Comparison of ENCODE assay signal across 7 cellular contexts in genomic region chr22:20494978-20495860, GRCh38. TPM values are rescaled to one million over a fixed set of nuclear protein-coding genes. Genes with fewer than 3 reads are reported as not detected.
DNase-seq lines count a peak whose midpoint lies in the region; ATAC-seq, FAIRE-seq and TF ChIP-seq lines count a peak whose summit lies in the region.

A gene with protein sequence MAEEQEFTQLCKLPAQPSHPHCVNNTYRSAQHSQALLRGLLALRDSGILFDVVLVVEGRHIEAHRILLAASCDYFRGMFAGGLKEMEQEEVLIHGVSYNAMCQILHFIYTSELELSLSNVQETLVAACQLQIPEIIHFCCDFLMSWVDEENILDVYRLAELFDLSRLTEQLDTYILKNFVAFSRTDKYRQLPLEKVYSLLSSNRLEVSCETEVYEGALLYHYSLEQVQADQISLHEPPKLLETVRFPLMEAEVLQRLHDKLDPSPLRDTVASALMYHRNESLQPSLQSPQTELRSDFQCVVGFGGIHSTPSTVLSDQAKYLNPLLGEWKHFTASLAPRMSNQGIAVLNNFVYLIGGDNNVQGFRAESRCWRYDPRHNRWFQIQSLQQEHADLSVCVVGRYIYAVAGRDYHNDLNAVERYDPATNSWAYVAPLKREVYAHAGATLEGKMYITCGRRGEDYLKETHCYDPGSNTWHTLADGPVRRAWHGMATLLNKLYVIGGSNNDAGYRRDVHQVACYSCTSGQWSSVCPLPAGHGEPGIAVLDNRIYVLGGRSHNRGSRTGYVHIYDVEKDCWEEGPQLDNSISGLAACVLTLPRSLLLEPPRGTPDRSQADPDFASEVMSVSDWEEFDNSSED (minus strand): TSS chr22:20495795. CDS start chr22:20489211, 6,584 bp downstream.

- TF ChIP-seq POLR2A in GM10847 (IDR thresholded peaks at IDR 0.05; ENCODE audit: extremely low read depth, insufficient read length) (peak; percentile 47), endothelial cell of umbilical vein (IDR thresholded peaks at IDR 0.05; ENCODE audit: low read depth, low read length) (no peak), testis (IDR thresholded peaks at IDR 0.05) (no peak)

- peak within 1 kb of the TSS; percentile 86 for H3K4me3 Mint-ChIP-seq in mesothelial cell of epicardium

- POLR2A ChIA-PET in endothelial cell of umbilical vein (lab: Charles Lee) = no interaction called here

- CTCF ChIA-PET in endothelial cell of umbilical vein (lab: Charles Lee) = interaction anchor here (0.5 to 1.8 kb wide), 10 partner anchors 9 to 77 kb away, joined by 3 to 11 read pairs (median 3); no protein-coding TSS in a partner anchor

- DNase-seq in endothelial cell of umbilical vein (ENCODE audit: low read depth, low spot score) = peak; percentile 49
- DNase-seq in mesothelial cell of epicardium (ENCODE audit: low spot score in 2 of 2, unreplicated experiment in 2 of 2) = peak; percentile 31 to 55
- no peak for DNase-seq in testis

- ATAC-seq in GM21447 (IDR thresholded peaks at IDR 0.05; ENCODE audit: unreplicated experiment) = peak; percentile 29

- H3K4me1 Mint-ChIP-seq in mesothelial cell of epicardium = peaks cover 26% of the 10 kb centered on the region

- peak within 1 kb of the TSS; percentile 91 for H3K4me2 ChIP-seq in endothelial cell of umbilical vein (ENCODE audit: insufficient read depth, low read length)

- peak within 1 kb of the TSS; percentile 98 for H3K27ac Mint-ChIP-seq in mesothelial cell of epicardium

- no peak for TF ChIP-seq CTCF in WI38 (IDR thresholded peaks at IDR 0.05; ENCODE audit: low read depth, low read length)
- no peak for TF ChIP-seq CTCF in endothelial cell of umbilical vein (IDR thresholded peaks at IDR 0.05; ENCODE audit: extremely low read depth in 1 of 2, insufficient read depth in 1 of 2, low read depth in 1 of 2, low read length in 2 of 2)
- TF ChIP-seq CTCF in mesothelial cell of epicardium (IDR thresholded peaks at IDR 0.05; ENCODE audit: unreplicated experiment) = no peak
- TF ChIP-seq CTCF in testis (IDR thresholded peaks at IDR 0.05) = no peak

- peaks cover 15% of the 10 kb centered on the region for H3K27me3 ChIP-seq in HUES48 (ENCODE audit: control insufficient read depth, insufficient read depth, low read length)
- H3K27me3 ChIP-seq in endothelial cell of umbilical vein (ENCODE audit: control insufficient read depth in 2 of 2, insufficient read depth in 2 of 2, low read length in 2 of 2) = no peaks in the 10 kb centered on the region
- no peaks in the 10 kb centered on the region for H3K27me3 ChIP-seq in testis

- 0 to 5% methylated on average over 4 to 47 of the region's 108 CpGs for WGBS in testis, 2 donors

- intact Hi-C loops in endothelial cell of umbilical vein (cut with micrococcal nuclease) (loop anchor here (5.0 to 10.0 kb wide), 2 partner anchors 58 to 170 kb away; partner anchors contain the start of genes DGCR6L and SCARF2), testis (cut with DNase I; ENCODE audit: low total_unique reads) (loop anchor here (5.0 to 10.0 kb wide), 2 partner anchors 70 to 72 kb away; no protein-coding TSS in a partner anchor)

- H3K27ac ChIP-seq in HUES48 (ENCODE audit: low read depth, low read length) = peak within 1 kb of the TSS; percentile 87
- peak within 1 kb of the TSS; percentile 85 for H3K27ac ChIP-seq in endothelial cell of umbilical vein (ENCODE audit: insufficient read depth, low read depth, low read length)
- peak within 1 kb of the TSS; percentile 92 to 97 for H3K27ac ChIP-seq in testis

- peak; percentile 72 for FAIRE-seq in endothelial cell of umbilical vein (lab: Jason Lieb, UNC)

- no peaks in the 10 kb centered on the region for H4K20me1 ChIP-seq in endothelial cell of umbilical vein (replicated peaks; ENCODE audit: control insufficient read depth, extremely low read depth, insufficient read depth, low read length)

- H3K36me3 ChIP-seq in HUES48 (ENCODE audit: control insufficient read depth, insufficient read depth, low read length) (peaks cover 3% of the 10 kb centered on the region), endothelial cell of umbilical vein (ENCODE audit: control insufficient read depth in 2 of 2, extremely low read depth in 1 of 2, insufficient read depth in 2 of 2, low read length in 2 of 2) (no peaks in the 10 kb centered on the region), testis (ENCODE audit: low read depth, missing control alignments) (no peaks in the 10 kb centered on the region)

- no TSS peak for BruUV-seq in endothelial cell of umbilical vein (replicated peaks; lab: Mats Ljungman, UMichigan)

- H3K4me1 ChIP-seq in HUES48 (ENCODE audit: control insufficient read depth, insufficient read depth, low read length) = 0 out of 2 replicates have a peak, but pooled peaks cover 4% of the 10 kb centered on the region
- H3K4me1 ChIP-seq in endothelial cell of umbilical vein (ENCODE audit: control insufficient read depth, extremely low read depth, insufficient read depth, low read length) = peaks cover 12% of the 10 kb centered on the region
- H3K4me1 ChIP-seq in testis = peaks cover 4% of the 10 kb centered on the region

- H2AFZ ChIP-seq in endothelial cell of umbilical vein (ENCODE audit: low read depth, low read length) = peak within 1 kb of the TSS; percentile 95

- peaks cover 4% of the 10 kb centered on the region for H3K36me3 Mint-ChIP-seq in mesothelial cell of epicardium

- no peaks in the 10 kb centered on the region for H3K9me3 ChIP-seq in HUES48 (ENCODE audit: control insufficient read depth, insufficient read depth, low read length)
- H3K9me3 ChIP-seq in endothelial cell of umbilical vein (replicated peaks; ENCODE audit: control insufficient read depth, insufficient read depth, low read length) = no peaks in the 10 kb centered on the region
- no peaks in the 10 kb centered on the region for H3K9me3 ChIP-seq in testis

- dilution Hi-C loops in endothelial cell of umbilical vein (cut with MboI; ENCODE audit: extremely low pct_ligation_motif_present, low sequenced_read_pairs) = no loop called here

- H3K9ac ChIP-seq in HUES48 (ENCODE audit: low read depth, low read length) (peak within 1 kb of the TSS; percentile 15), endothelial cell of umbilical vein (replicated peaks; ENCODE audit: extremely low read depth, insufficient read depth, low read length) (peak within 1 kb of the TSS; percentile 77)

- peak within 1 kb of the TSS; percentile 70 for H3K4me3 ChIP-seq in HUES48 (ENCODE audit: low read depth, low read length)
- peak within 1 kb of the TSS; percentile 74 for H3K4me3 ChIP-seq in WI38 (ENCODE audit: low read depth, low read length)
- H3K4me3 ChIP-seq in endothelial cell of umbilical vein (replicated peaks in 1 of 3; ENCODE audit: insufficient read depth in 1 of 3, low read depth in 1 of 3, low read length in 3 of 3) = peak within 1 kb of the TSS; percentile 68 to 77 (median 74)
- H3K4me3 ChIP-seq in testis = peak within 1 kb of the TSS; percentile 74 to 82

- H3K9me3 Mint-ChIP-seq in mesothelial cell of epicardium = no peaks in the 10 kb centered on the region

- H3K9me1 ChIP-seq in endothelial cell of umbilical vein (replicated peaks; ENCODE audit: control insufficient read depth, extremely low read depth, insufficient read depth, low read length) = no peaks in the 10 kb centered on the region

- no peaks in the 10 kb centered on the region for H3K27me3 Mint-ChIP-seq in mesothelial cell of epicardium (ENCODE audit: low read depth)

- peaks cover 5% of the 10 kb centered on the region for H3K79me2 ChIP-seq in endothelial cell of umbilical vein (ENCODE audit: control insufficient read depth, insufficient read depth, low read length)

TF ChIP-seq in endothelial cell of umbilical vein, 7 proteins besides CTCF, POLR2A, EP300 and RAD21:
- TF ChIP-seq EZH2 (IDR thresholded peaks at IDR 0.05; ENCODE audit: borderline replicate concordance, low read depth, low read length, severe bottlenecking) = no peak
- no peak for TF ChIP-seq JUN (IDR thresholded peaks at IDR 0.05; ENCODE audit: borderline replicate concordance, insufficient read depth, insufficient read length, low read depth)
- TF ChIP-seq, protein P1, sequence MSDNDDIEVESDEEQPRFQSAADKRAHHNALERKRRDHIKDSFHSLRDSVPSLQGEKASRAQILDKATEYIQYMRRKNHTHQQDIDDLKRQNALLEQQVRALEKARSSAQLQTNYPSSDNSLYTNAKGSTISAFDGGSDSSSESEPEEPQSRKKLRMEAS (IDR thresholded peaks at IDR 0.05; ENCODE audit: insufficient read depth, insufficient read length) = no peak
- no peak for TF ChIP-seq GATA2 (IDR thresholded peaks at IDR 0.05; ENCODE audit: insufficient read depth, insufficient read length, low read depth, low read length)
- TF ChIP-seq MYC (IDR thresholded peaks at IDR 0.05; ENCODE audit: low read depth, low read length) = no peak
- no peak for TF ChIP-seq FOS (IDR thresholded peaks at IDR 0.05; ENCODE audit: borderline replicate concordance, insufficient read depth, low read length)
- TF ChIP-seq POLR2AphosphoS5 (IDR thresholded peaks at IDR 0.05; ENCODE audit: insufficient read depth, low read depth, low read length) = no peak

RNA-seq across cellular contexts. Expression of the gene that starts here (rescaled TPM):
- 20.1 and 24.2 TPM in 2 replicates for total RNA-seq in endothelial cell of umbilical vein
- 33.6 and 38.1 TPM in 2 replicates for polyA plus RNA-seq in endothelial cell of umbilical vein
- 19.9 and 24.6 TPM in 2 replicates for polyA plus RNA-seq in endothelial cell of umbilical vein (2011; cell fraction: cytosol; rRNA removed)
- polyA plus RNA-seq in endothelial cell of umbilical vein (2011; cell fraction: nucleus; rRNA removed) = 33.5 and 50.8 TPM in 2 replicates
- polyA plus RNA-seq in endothelial cell of umbilical vein (2012) = 14.3 and 15.8 TPM in 2 replicates
- 40.5 and 44.8 TPM in 2 replicates for polyA minus RNA-seq in endothelial cell of umbilical vein
- 4.0 TPM for polyA minus RNA-seq in endothelial cell of umbilical vein (2011; cell fraction: cytosol; rRNA and poly(A)+ RNA removed)
- polyA minus RNA-seq in endothelial cell of umbilical vein (2011; cell fraction: nucleus; rRNA and poly(A)+ RNA removed) = 21.8 and 24.5 TPM in 2 replicates
- 58.4 to 60.3 TPM (median 59.9 TPM) in 3 replicates for total RNA-seq in mesothelial cell of epicardium
- total RNA-seq in testis = 10 to 100 TPM; 39.8 to 41.7 TPM
- polyA plus RNA-seq in testis (ENCODE audit: insufficient read depth, low read depth, low replicate concordance) = 18.1 TPM
